ENCODE assay signal across 1 cellular context in genomic region chr17:27649929-27650328, GRCh38.
TF ChIP-seq lines count a peak whose summit lies in the region.

No MANE protein-coding gene starts in this region.

TF ChIP-seq in WTC11, 78 proteins besides CTCF, POLR2A, EP300 and RAD21 (continued from another document):
- no peak for TF ChIP-seq PREB (CRISPR knock-in tag; IDR thresholded peaks at IDR 0.05; ENCODE audit: borderline replicate concordance)
- no peak for TF ChIP-seq ERG (CRISPR knock-in tag; IDR thresholded peaks at IDR 0.05)
- TF ChIP-seq HMGXB4 (CRISPR knock-in tag; IDR thresholded peaks at IDR 0.05) = no peak
- TF ChIP-seq ELF4 (CRISPR knock-in tag; IDR thresholded peaks at IDR 0.05; ENCODE audit: low read depth) = no peak
- no peak for TF ChIP-seq ZNF512 (CRISPR knock-in tag; IDR thresholded peaks at IDR 0.05; ENCODE audit: borderline replicate concordance)
- TF ChIP-seq ZNF671 (CRISPR knock-in tag; IDR thresholded peaks at IDR 0.05) = no peak
- no peak for TF ChIP-seq E2F1 (CRISPR knock-in tag; IDR thresholded peaks at IDR 0.05)
- TF ChIP-seq HMGA2 (CRISPR knock-in tag; IDR thresholded peaks at IDR 0.05) = no peak
- TF ChIP-seq NFATC4 (CRISPR knock-in tag; IDR thresholded peaks at IDR 0.05) = no peak
- TF ChIP-seq USF2 (CRISPR knock-in tag; IDR thresholded peaks at IDR 0.05) = no peak
- no peak for TF ChIP-seq PRDM15 (CRISPR knock-in tag; IDR thresholded peaks at IDR 0.05)
- TF ChIP-seq PRRX2 (CRISPR knock-in tag; IDR thresholded peaks at IDR 0.05) = no peak
- no peak for TF ChIP-seq ZNF396 (CRISPR knock-in tag; IDR thresholded peaks at IDR 0.05; ENCODE audit: borderline replicate concordance)
- TF ChIP-seq CREB1 (CRISPR knock-in tag; IDR thresholded peaks at IDR 0.05) = no peak
- no peak for TF ChIP-seq RORB (CRISPR knock-in tag; IDR thresholded peaks at IDR 0.05)
- no peak for TF ChIP-seq IRF1 (CRISPR knock-in tag; IDR thresholded peaks at IDR 0.05)
- TF ChIP-seq ZNF263 (CRISPR knock-in tag; IDR thresholded peaks at IDR 0.05; ENCODE audit: low read depth) = no peak
- TF ChIP-seq FOXP1 (CRISPR knock-in tag; IDR thresholded peaks at IDR 0.05; ENCODE audit: borderline replicate concordance) = no peak
